Comparison of ENCODE assay signal across 8 cellular contexts in genomic region chr3:9916734-9917680, GRCh38. TPM values are rescaled to one million over a fixed set of nuclear protein-coding genes. Genes with fewer than 3 reads are reported as not detected.
DNase-seq lines count a peak whose midpoint lies in the region; ATAC-seq and TF ChIP-seq lines count a peak whose summit lies in the region.

IL17RC (plus strand) TSS chr3:9917098; CDS start chr3:9917316, 218 bp downstream.

- DNase-seq in COR-L47 (lab: John Stamatoyannopoulos, UW): peak; percentile 69
- peak; percentile 84 for DNase-seq in KBM-7
- DNase-seq in SK-N-DZ (ENCODE audit: low spot score): peak; percentile 83
- peak; percentile 93 to 95 for DNase-seq in breast epithelium (ENCODE audit: low spot score in 2 of 2)

- ATAC-seq in HG02623 (IDR thresholded peaks at IDR 0.05; ENCODE audit: unreplicated experiment): no peak
- no peak for ATAC-seq in GM19452 (IDR thresholded peaks at IDR 0.05; ENCODE audit: unreplicated experiment)

- no peak for TF ChIP-seq CTCF in breast epithelium (IDR thresholded peaks at IDR 0.05)

- H3K27ac ChIP-seq in breast epithelium: peak within 1 kb of the TSS; percentile 93 to 94
- H3K27ac ChIP-seq in rectal smooth muscle tissue (ENCODE audit: low read depth, low read length): peak within 1 kb of the TSS; percentile 94

- no peaks in the 10 kb centered on the region for H3K36me3 ChIP-seq in breast epithelium
- no peaks in the 10 kb centered on the region for H3K36me3 ChIP-seq in rectal smooth muscle tissue (ENCODE audit: control insufficient read depth, insufficient read depth, low read length)

- H3K4me1 ChIP-seq in breast epithelium (peaks cover 11 to 24% of the 10 kb centered on the region in 2 donors), rectal smooth muscle tissue (ENCODE audit: control insufficient read depth, insufficient read depth, low read length) (peaks cover 26% of the 10 kb centered on the region)

- peak within 1 kb of the TSS; percentile 76 for H3K9ac ChIP-seq in rectal smooth muscle tissue (ENCODE audit: low read length)

- peak within 1 kb of the TSS; percentile 56 to 76 (median 67) for H3K4me3 ChIP-seq in breast epithelium
- H3K4me3 ChIP-seq in iPS-11a (ENCODE audit: low read depth, low read length): peak within 1 kb of the TSS; percentile 58
- peak within 1 kb of the TSS; percentile 70 for H3K4me3 ChIP-seq in rectal smooth muscle tissue (ENCODE audit: low read length)

- H3K27me3 ChIP-seq in breast epithelium (no peaks in the 10 kb centered on the region), rectal smooth muscle tissue (ENCODE audit: control insufficient read depth, insufficient read depth, low read length) (no peaks in the 10 kb centered on the region)

- H3K9me3 ChIP-seq in breast epithelium: no peaks in the 10 kb centered on the region

- in situ Hi-C loops in KBM-7 (cut with MboI; ENCODE audit: low pct_unique_long_range_greater_than_20kb, low sequenced_read_pairs): no loop called here

- intact Hi-C loops in breast epithelium (cut with DNase I; ENCODE audit: low total_unique reads): no loop called here

- no peak for TF ChIP-seq POLR2A in breast epithelium (IDR thresholded peaks at IDR 0.05)

RNA-seq across cellular contexts. Expression of gene IL17RC, which starts in this region (rescaled TPM):
- 6.8 and 14.1 TPM in 2 replicates for polyA plus RNA-seq in SK-N-DZ (2014; cell fraction: cytosol; rRNA removed)
- polyA plus RNA-seq in SK-N-DZ (2014; cell fraction: nucleus; rRNA removed): 16.6 and 18.1 TPM in 2 replicates
- total RNA-seq in breast epithelium: 100 to 1,000 TPM in 1 of 3 donors, 10 to 100 TPM in 2; 59.6 to 119 (median 90.6) TPM
